ENCODE assay signal across 11 cellular contexts in genomic region chr11:86460461-86461404, GRCh38.
DNase-seq lines count a peak whose midpoint lies in the region; ATAC-seq, FAIRE-seq and TF ChIP-seq lines count a peak whose summit lies in the region.
"Had no signal": no experiment of that assay in that cellular context is flagged by ENCODE, and none has a peak within 500 bp of the region (broad histone marks: within the 10 kb centered on the region; RNA-seq: fewer than 3 reads in every experiment).

No MANE protein-coding gene starts in this region.

- H3K9me3 ChIP-seq in PC-9 (ENCODE audit: insufficient read depth, low read depth) (no peaks in the 10 kb centered on the region), skeletal muscle tissue (ENCODE audit: control insufficient read depth in 3 of 3, low read length in 3 of 3) (no peaks in the 10 kb centered on the region)

- no peak overlapping the region for H2AFZ ChIP-seq in PC-9

- no peak for ATAC-seq in GM18907 (IDR thresholded peaks at IDR 0.05; ENCODE audit: unreplicated experiment)

- no peak for DNase-seq in GM12892 (ENCODE audit: insufficient read length)
- DNase-seq in PC-9 = no peak
- DNase-seq in fibroblast of mammary gland (ENCODE audit: low read depth) = peak; percentile 54
- no peak for DNase-seq in RCC 7860 (ENCODE audit: low spot score)
- DNase-seq in NCI-H1436 treated with DMSO at 0.1 percent for 48 hours (lab: John Stamatoyannopoulos, UW) = no peak
- DNase-seq: DND-41, KG1, NCI-H524 had no signal

- no peaks in the 10 kb centered on the region for H3K36me3 ChIP-seq in PC-9 (ENCODE audit: low read depth)
- H3K36me3 ChIP-seq in skeletal muscle tissue (ENCODE audit: control insufficient read depth in 3 of 3, insufficient read depth in 3 of 3, low read length in 3 of 3) = peaks cover 0 to 3% (median 0%) of the 10 kb centered on the region in 3 donors

- H3K27me3 ChIP-seq in PC-9 (ENCODE audit: insufficient read depth, low read depth) (no peaks in the 10 kb centered on the region), skeletal muscle tissue (ENCODE audit: control insufficient read depth in 3 of 3, insufficient read depth in 3 of 3, low read length in 3 of 3) (no peaks in the 10 kb centered on the region)

- TF ChIP-seq CTCF in PC-9 (conservative IDR thresholded peaks at IDR 0.05) (no peak), fibroblast of mammary gland (conservative IDR thresholded peaks at IDR 0.05; ENCODE audit: control insufficient read depth, insufficient read depth, low read depth, low read length) (no peak)

- FAIRE-seq in GM12892 (lab: Jason Lieb, UNC) (peak; percentile 30), RCC 7860 (lab: Jason Lieb, UNC) (no peak)
- FAIRE-seq: bronchial epithelial cell had no signal

- H3K4me1 ChIP-seq in PC-9 (replicated peaks; ENCODE audit: insufficient read depth) (peaks cover 31% of the 10 kb centered on the region), skeletal muscle tissue (ENCODE audit: control insufficient read depth in 3 of 3, insufficient read depth in 3 of 3, low read length in 3 of 3) (peaks cover 22 to 30% (median 26%) of the 10 kb centered on the region in 3 donors)

- POLR2A ChIA-PET in PC-9 (lab: Charles Lee; ENCODE audit: unreplicated experiment) = interaction anchor here (0.5 to 1.4 kb wide), 4 partner anchors 23 to 146 kb away, joined by 3 to 22 read pairs (median 9); no protein-coding TSS in a partner anchor

- no peaks in the 10 kb centered on the region for H3K79me2 ChIP-seq in PC-9 (ENCODE audit: low read depth)

- TF ChIP-seq POLR2A in GM12892 (IDR thresholded peaks at IDR 0.05; ENCODE audit: low read depth, low read length) = no peak

- no peaks in the 10 kb centered on the region for H3K9me2 ChIP-seq in PC-9 (ENCODE audit: insufficient read depth)

- intact Hi-C loops in PC-9 (cut with micrococcal nuclease; ENCODE audit: unreplicated experiment) = loop anchor here (1.0 kb wide), 6 partner anchors 24 to 283 kb away; no protein-coding TSS in a partner anchor

- H3K9ac ChIP-seq in skeletal muscle tissue (ENCODE audit: low read depth in 1 of 3, low read length in 3 of 3) = no peak overlapping the region

- H3F3A ChIP-seq in PC-9 (ENCODE audit: insufficient read depth, low read depth) = peaks cover 6% of the 10 kb centered on the region

- H3K4me3 ChIP-seq in PC-9 = no peak overlapping the region
- no peak overlapping the region for H3K4me3 ChIP-seq in fibroblast of mammary gland (ENCODE audit: control insufficient read depth, low read depth, low read length)
- no peak overlapping the region for H3K4me3 ChIP-seq in skeletal muscle tissue (ENCODE audit: low read length in 3 of 3)

- H3K4me2 ChIP-seq in PC-9 = peak overlapping the region; percentile 20; the same call in 1 of the 2 replicates

- CTCF ChIA-PET in PC-9 (lab: Charles Lee) = interaction anchor here (0.7 to 1.4 kb wide), 2 partner anchors 23 to 132 kb away, joined by 3 to 6 read pairs; no protein-coding TSS in a partner anchor

- H3K27ac ChIP-seq in PC-9 = peak overlapping the region; percentile 46
- peak overlapping the region; percentile 1 for H3K27ac ChIP-seq in skeletal muscle tissue (ENCODE audit: low read depth, low read length)

- no TSS peak for BruUV-seq in PC-9 (replicated peaks; lab: Mats Ljungman, UMichigan)

- no peaks in the 10 kb centered on the region for H4K20me1 ChIP-seq in PC-9 (ENCODE audit: insufficient read depth)
